ENCODE assay signal across 8 cellular contexts in genomic region chr17:43020789-43021738, GRCh38. TPM values are rescaled to one million over a fixed set of nuclear protein-coding genes. Genes with fewer than 3 reads are reported as not detected.
DNase-seq lines count a peak whose midpoint lies in the region; ATAC-seq and TF ChIP-seq lines count a peak whose summit lies in the region.

No MANE protein-coding gene starts in this region.

- H3K27me3 Mint-ChIP-seq in activated T-helper 17 cell treated with anti-CD3 and anti-CD28 coated beads, Interleukin-2, amount 50 U/mL, for 72 hours, result no peaks in the 10 kb centered on the region
- H3K27me3 Mint-ChIP-seq in natural killer cell treated with Interleukin-12 subunit alpha and Interleukin-12 subunit beta and Interleukin-15 and Interleukin-18, amount 100 ng/mL, for 72 hours, result no peaks in the 10 kb centered on the region

- DNase-seq in A172 (ENCODE audit: low spot score) (peak; percentile 92), GM04503 (ENCODE audit: low read depth) (peak; percentile 59), NCI-H345 (lab: John Stamatoyannopoulos, UW) (peak; percentile 53), foreskin fibroblast (peak; percentile 74 to 90), NCI-H510A treated with DMSO at 0.1 percent for 48 hours (lab: John Stamatoyannopoulos, UW) (no peak)
- no peak for DNase-seq in natural killer cell treated with Interleukin-12 subunit alpha and Interleukin-12 subunit beta and Interleukin-15 and Interleukin-18, amount 100 ng/mL, for 72 hours (ENCODE audit: low spot score)

- no peaks in the 10 kb centered on the region for H3K9me3 Mint-ChIP-seq in activated T-helper 17 cell treated with anti-CD3 and anti-CD28 coated beads, Interleukin-2, amount 50 U/mL, for 72 hours
- H3K9me3 Mint-ChIP-seq in natural killer cell treated with Interleukin-12 subunit alpha and Interleukin-12 subunit beta and Interleukin-15 and Interleukin-18, amount 100 ng/mL, for 72 hours, result no peaks in the 10 kb centered on the region

- H3K27ac Mint-ChIP-seq in activated T-helper 17 cell treated with anti-CD3 and anti-CD28 coated beads, Interleukin-2, amount 50 U/mL, for 72 hours, result peak overlapping the region; percentile 78
- H3K27ac Mint-ChIP-seq in natural killer cell treated with Interleukin-12 subunit alpha and Interleukin-12 subunit beta and Interleukin-15 and Interleukin-18, amount 100 ng/mL, for 72 hours, result no peak overlapping the region

- H3K4me3 Mint-ChIP-seq in activated T-helper 17 cell treated with anti-CD3 and anti-CD28 coated beads, Interleukin-2, amount 50 U/mL, for 72 hours, result peak overlapping the region; percentile 76
- H3K4me3 Mint-ChIP-seq in natural killer cell treated with Interleukin-12 subunit alpha and Interleukin-12 subunit beta and Interleukin-15 and Interleukin-18, amount 100 ng/mL, for 72 hours, result peak overlapping the region; percentile 82

- ATAC-seq in activated T-helper 17 cell treated with anti-CD3 and anti-CD28 coated beads, Interleukin-2, amount 50 U/mL, for 72 hours (replicated peaks), result no peak
- no peak for ATAC-seq in natural killer cell treated with Interleukin-12 subunit alpha and Interleukin-12 subunit beta and Interleukin-15 and Interleukin-18, amount 100 ng/mL, for 72 hours
- no peak for ATAC-seq in GM21786 (IDR thresholded peaks at IDR 0.05; ENCODE audit: unreplicated experiment)

- TF ChIP-seq CTCF in foreskin fibroblast (IDR thresholded peaks at IDR 0.05; ENCODE audit: low read depth, low read length), result no peak

- no peaks in the 10 kb centered on the region for H3K36me3 Mint-ChIP-seq in activated T-helper 17 cell treated with anti-CD3 and anti-CD28 coated beads, Interleukin-2, amount 50 U/mL, for 72 hours (ENCODE audit: low read depth)
- H3K36me3 Mint-ChIP-seq in natural killer cell treated with Interleukin-12 subunit alpha and Interleukin-12 subunit beta and Interleukin-15 and Interleukin-18, amount 100 ng/mL, for 72 hours, result no peaks in the 10 kb centered on the region

- H3K4me1 Mint-ChIP-seq in activated T-helper 17 cell treated with anti-CD3 and anti-CD28 coated beads, Interleukin-2, amount 50 U/mL, for 72 hours, result peaks cover 21% of the 10 kb centered on the region
- H3K4me1 Mint-ChIP-seq in natural killer cell treated with Interleukin-12 subunit alpha and Interleukin-12 subunit beta and Interleukin-15 and Interleukin-18, amount 100 ng/mL, for 72 hours (ENCODE audit: low read depth in 2 of 2), result peaks cover 13 to 32% of the 10 kb centered on the region in 2 donors

- peak overlapping the region; percentile 88 to 97 for H3K4me3 ChIP-seq in foreskin fibroblast (ENCODE audit: low read depth in 1 of 2, low read length in 2 of 2)

RNA-seq across cellular contexts. Expression of gene VAT1, which starts 1.1 kb away (rescaled TPM):
- total RNA-seq in A172 (2014; rRNA removed; shearing (Covaris generic)), result 362 and 414 TPM in 2 replicates
- 10 to 100 TPM; 30.9 to 36.5 TPM for total RNA-seq in activated T-helper 17 cell treated with anti-CD3 and anti-CD28 coated beads, Interleukin-2, amount 50 U/mL, for 72 hours
- total RNA-seq in natural killer cell treated with Interleukin-12 subunit alpha and Interleukin-12 subunit beta and Interleukin-15 and Interleukin-18, amount 100 ng/mL, for 72 hours, result 10 to 100 TPM in 1 of 2 donors, 1 to 10 TPM in 1; 9.0 to 19.0 TPM

RNA-seq across cellular contexts. Expression of gene RND2, which starts 4.0 kb away (rescaled TPM):
- total RNA-seq in A172 (2014; rRNA removed; shearing (Covaris generic)), result 0.05 TPM in 1 of 2 replicates, not detected in the other
- total RNA-seq in activated T-helper 17 cell treated with anti-CD3 and anti-CD28 coated beads, Interleukin-2, amount 50 U/mL, for 72 hours, result not detected
- not detected for total RNA-seq in natural killer cell treated with Interleukin-12 subunit alpha and Interleukin-12 subunit beta and Interleukin-15 and Interleukin-18, amount 100 ng/mL, for 72 hours

RNA-seq across cellular contexts. Expression of gene IFI35, which starts 14.5 kb away (rescaled TPM):
- total RNA-seq in A172 (2014; rRNA removed; shearing (Covaris generic)), result 79.5 and 84.2 TPM in 2 replicates
- total RNA-seq in activated T-helper 17 cell treated with anti-CD3 and anti-CD28 coated beads, Interleukin-2, amount 50 U/mL, for 72 hours, result 10 to 100 TPM; 38.4 to 45.4 TPM
- 10 to 100 TPM; 65.0 to 82.7 TPM for total RNA-seq in natural killer cell treated with Interleukin-12 subunit alpha and Interleukin-12 subunit beta and Interleukin-15 and Interleukin-18, amount 100 ng/mL, for 72 hours

RNA-seq across cellular contexts. Expression of gene RPL27, which starts 22.8 kb away (rescaled TPM):
- 1,148 and 1,169 TPM in 2 replicates for total RNA-seq in A172 (2014; rRNA removed; shearing (Covaris generic))
- total RNA-seq in activated T-helper 17 cell treated with anti-CD3 and anti-CD28 coated beads, Interleukin-2, amount 50 U/mL, for 72 hours, result 1,000 to 10,000 TPM; 1,154 to 1,186 TPM
- total RNA-seq in natural killer cell treated with Interleukin-12 subunit alpha and Interleukin-12 subunit beta and Interleukin-15 and Interleukin-18, amount 100 ng/mL, for 72 hours, result 100 to 1,000 TPM; 619 to 763 TPM

RNA-seq across cellular contexts. Expression of gene RUNDC1, which starts 40.7 kb away (rescaled TPM):
- 7.4 and 8.5 TPM in 2 replicates for total RNA-seq in A172 (2014; rRNA removed; shearing (Covaris generic))
- total RNA-seq in activated T-helper 17 cell treated with anti-CD3 and anti-CD28 coated beads, Interleukin-2, amount 50 U/mL, for 72 hours, result 10 to 100 TPM; 15.7 to 21.9 TPM
- total RNA-seq in natural killer cell treated with Interleukin-12 subunit alpha and Interleukin-12 subunit beta and Interleukin-15 and Interleukin-18, amount 100 ng/mL, for 72 hours, result 10 to 100 TPM; 17.9 to 19.0 TPM

Comparison
In these comparisons a context has a peak if more than half of its experiments do, and no peak if none do; other contexts are left out.
1. DNase-seq: peak in A172 (single experiment), GM04503 (single experiment), NCI-H345 (single experiment) and foreskin fibroblast (2 of 2); none in natural killer cell treated with Interleukin-12 subunit alpha and Interleukin-12 subunit beta and Interleukin-15 and Interleukin-18, amount 100 ng/mL, for 72 hours (single experiment) and NCI-H510A treated with DMSO at 0.1 percent for 48 hours (single experiment).